8 cellular contexts compared by ENCODE assay signal in the genomic region with DNA sequence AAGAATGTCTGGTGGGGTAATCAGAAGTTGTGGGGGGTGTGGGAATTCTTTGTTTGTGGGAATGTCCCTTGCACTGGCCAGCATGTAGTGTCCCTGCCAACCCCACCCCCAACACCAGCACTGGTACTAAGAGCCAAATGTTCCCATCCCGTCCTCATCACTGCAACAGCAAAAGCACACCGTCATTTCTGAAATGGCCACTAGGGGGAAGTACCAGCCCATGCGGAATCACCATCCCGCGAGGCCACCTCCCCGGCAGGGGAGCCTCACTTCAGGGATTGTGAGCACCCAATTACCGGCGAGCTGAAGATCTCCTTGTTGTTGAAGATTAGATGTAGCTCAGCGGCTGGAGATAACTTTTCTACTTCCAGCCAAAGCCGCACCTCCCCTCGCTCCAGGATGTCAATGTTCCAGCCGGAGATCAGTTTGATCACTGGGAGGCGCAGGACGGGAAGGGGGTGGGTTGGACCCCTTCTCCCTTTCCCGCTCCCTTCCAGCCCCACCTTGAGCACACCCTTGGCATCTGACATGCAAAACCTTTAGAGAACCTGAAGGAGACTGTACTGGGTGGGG. TPM values are rescaled to one million over a fixed set of nuclear protein-coding genes. Genes with fewer than 3 reads are reported as not detected.
DNase-seq lines count a peak whose midpoint lies in the region; ATAC-seq and TF ChIP-seq lines count a peak whose summit lies in the region.

No MANE protein-coding gene starts in this region.

- no peaks in the 10 kb centered on the region for H3K36me3 Mint-ChIP-seq in activated T-helper 2 cell treated with anti-CD3 and anti-CD28 coated beads, Interferon-gamma antibody, Interleukin-2, Interleukin-4, amounts not matched to agents 10 μg/mL and 5 μg/mL and 100 μg/mL, durations not matched to agents 14 hours and 24 hours and 36 hours (ENCODE audit: low read depth)

- H3K4me1 ChIP-seq in osteoblast (ENCODE audit: insufficient read depth, low read length) (no peaks in the 10 kb centered on the region), thoracic aorta (ENCODE audit: control insufficient read depth in 1 of 2, low read depth in 2 of 2) (no peaks in the 10 kb centered on the region)

- intact Hi-C loops in activated T-helper 2 cell treated with anti-CD3 and anti-CD28 coated beads, Interferon-gamma antibody, Interleukin-2, Interleukin-4, amounts not matched to agents 10 μg/mL and 5 μg/mL and 100 μg/mL, durations not matched to agents 14 hours and 24 hours and 36 hours (cut with micrococcal nuclease), result loop anchor here (2.0 to 5.0 kb wide), 2 partner anchors 42 to 321 kb away; partner anchors contain the start of gene MYOM3

- H3K36me3 ChIP-seq in MG63 (no peaks in the 10 kb centered on the region), osteoblast (ENCODE audit: insufficient read depth, low read length) (no peaks in the 10 kb centered on the region), thoracic aorta (no peaks in the 10 kb centered on the region)

- H3K27ac ChIP-seq in osteoblast (ENCODE audit: low read depth, low read length), result no peak overlapping the region
- H3K27ac ChIP-seq in thoracic aorta, result no peak overlapping the region

- no peak overlapping the region for H3K4me3 ChIP-seq in MG63
- H3K4me3 ChIP-seq in osteoblast (ENCODE audit: insufficient read depth, low read length), result no peak overlapping the region
- H3K4me3 ChIP-seq in thoracic aorta, result no peak overlapping the region

- no peaks in the 10 kb centered on the region for H3K27me3 ChIP-seq in MG63
- peaks cover 8% of the 10 kb centered on the region for H3K27me3 ChIP-seq in osteoblast (ENCODE audit: insufficient read depth, low read length)
- H3K27me3 ChIP-seq in thoracic aorta (replicated peaks; ENCODE audit: insufficient read depth), result no peaks in the 10 kb centered on the region

- H3K9me3 Mint-ChIP-seq in activated T-helper 2 cell treated with anti-CD3 and anti-CD28 coated beads, Interferon-gamma antibody, Interleukin-2, Interleukin-4, amounts not matched to agents 10 μg/mL and 5 μg/mL and 100 μg/mL, durations not matched to agents 14 hours and 24 hours and 36 hours, result no peaks in the 10 kb centered on the region

- H3K4me1 Mint-ChIP-seq in activated T-helper 2 cell treated with anti-CD3 and anti-CD28 coated beads, Interferon-gamma antibody, Interleukin-2, Interleukin-4, amounts not matched to agents 10 μg/mL and 5 μg/mL and 100 μg/mL, durations not matched to agents 14 hours and 24 hours and 36 hours (ENCODE audit: low read depth), result no peaks in the 10 kb centered on the region

- H3K27ac Mint-ChIP-seq in activated T-helper 2 cell treated with anti-CD3 and anti-CD28 coated beads, Interferon-gamma antibody, Interleukin-2, Interleukin-4, amounts not matched to agents 10 μg/mL and 5 μg/mL and 100 μg/mL, durations not matched to agents 14 hours and 24 hours and 36 hours, result no peak overlapping the region

- H3K27me3 Mint-ChIP-seq in activated T-helper 2 cell treated with anti-CD3 and anti-CD28 coated beads, Interferon-gamma antibody, Interleukin-2, Interleukin-4, amounts not matched to agents 10 μg/mL and 5 μg/mL and 100 μg/mL, durations not matched to agents 14 hours and 24 hours and 36 hours (ENCODE audit: low read depth), result peaks cover 5% of the 10 kb centered on the region

- no peak overlapping the region for H3K4me3 Mint-ChIP-seq in activated T-helper 2 cell treated with anti-CD3 and anti-CD28 coated beads, Interferon-gamma antibody, Interleukin-2, Interleukin-4, amounts not matched to agents 10 μg/mL and 5 μg/mL and 100 μg/mL, durations not matched to agents 14 hours and 24 hours and 36 hours (ENCODE audit: low read depth)

- no peak overlapping the region for H3K4me2 ChIP-seq in osteoblast (ENCODE audit: insufficient read depth, low read length)

- H3K79me2 ChIP-seq in osteoblast (ENCODE audit: insufficient read depth, low read length), result no peaks in the 10 kb centered on the region

- TF ChIP-seq CTCF in osteoblast (IDR thresholded peaks at IDR 0.05; ENCODE audit: extremely low read depth, low read depth, low read length) (peak; percentile 95), thoracic aorta (IDR thresholded peaks at IDR 0.05) (peak; percentile 93)

- H3K9me3 ChIP-seq in MG63 (no peaks in the 10 kb centered on the region), osteoblast (ENCODE audit: low read depth, low read length) (no peaks in the 10 kb centered on the region), thoracic aorta (no peaks in the 10 kb centered on the region)

- peak; percentile 64 for ATAC-seq in thoracic aorta (ENCODE audit: insufficient number of reproducible peaks, low FRiP score, low read depth)
- no peak for ATAC-seq in HG03025 (IDR thresholded peaks at IDR 0.05; ENCODE audit: low FRiP score, unreplicated experiment)

- H4K20me1 ChIP-seq in osteoblast (ENCODE audit: insufficient read depth, low read length), result no peaks in the 10 kb centered on the region

- DNase-seq in EL, result peak; percentile 82
- DNase-seq in MG63, result peak; percentile 74
- peak; percentile 40 to 52 for DNase-seq in SHP77 (lab: John Stamatoyannopoulos, UW)
- DNase-seq in activated T-helper 2 cell treated with anti-CD3 and anti-CD28 coated beads, Interferon-gamma antibody, Interleukin-2, Interleukin-4, amounts not matched to agents 10 μg/mL and 5 μg/mL and 100 μg/mL, durations not matched to agents 14 hours and 24 hours and 36 hours (ENCODE audit: low spot score), result peak; percentile 54
- DNase-seq in germinal center (ENCODE audit: low spot score), result peak; percentile 88
- DNase-seq in osteoblast (ENCODE audit: insufficient read length, low spot score, missing footprints), result peak; percentile 97
- DNase-seq in thoracic aorta (ENCODE audit: low spot score), result peak; percentile 45

- H2AFZ ChIP-seq in osteoblast (ENCODE audit: low read length), result peak overlapping the region; percentile 21

RNA-seq across cellular contexts. Expression of gene MYOM3, which starts 41.0 kb away (rescaled TPM):
- 0.13 TPM in 1 of 2 replicates, not detected in the other for total RNA-seq in MG63 (2014; rRNA removed; shearing (Covaris generic); ENCODE audit: low replicate concordance)
- not detected in 2 replicates for total RNA-seq in activated T-helper 2 cell treated with anti-CD3 and anti-CD28 coated beads, Interferon-gamma antibody, Interleukin-2, Interleukin-4, amounts not matched to agents 10 μg/mL and 5 μg/mL and 100 μg/mL, durations not matched to agents 14 hours and 24 hours and 36 hours
- under 0.01 TPM in 1 of 2 replicates, not detected in the other for total RNA-seq in osteoblast
- total RNA-seq in thoracic aorta, result 1 to 10 TPM; 1.5 to 1.6 TPM

Comparison
In these comparisons a context has a peak if more than half of its experiments do, and no peak if none do; other contexts are left out.
1. DNase-seq: peak in every context shown above with its lines; median percentile 97 in osteoblast; 88 in germinal center; 82 in EL; 74 in MG63; 54 in activated T-helper 2 cell treated with anti-CD3 and anti-CD28 coated beads, Interferon-gamma antibody, Interleukin-2, Interleukin-4, amounts not matched to agents 10 μg/mL and 5 μg/mL and 100 μg/mL, durations not matched to agents 14 hours and 24 hours and 36 hours; 46 in SHP77; 45 in thoracic aorta.